ENCODE assay signal across 22 cellular contexts in the genomic region with DNA sequence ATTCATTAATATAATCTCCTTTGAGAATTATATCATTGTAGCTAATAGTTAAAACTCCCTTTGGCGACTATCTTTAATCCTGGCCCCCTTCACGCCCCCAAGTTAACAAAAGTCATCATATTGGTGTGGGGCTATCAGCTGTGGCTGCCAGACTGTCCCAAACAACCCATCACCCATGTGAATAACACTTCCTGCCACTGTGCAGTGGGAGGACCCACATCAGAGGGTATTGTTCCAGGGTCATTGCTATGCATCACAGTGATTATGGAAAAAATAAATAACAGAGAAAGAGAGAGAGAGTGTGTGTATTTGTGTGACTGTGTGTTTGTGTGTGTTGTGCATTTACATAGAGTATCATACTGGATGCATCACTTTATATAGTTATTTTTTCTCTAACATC. TPM values are rescaled to one million over a fixed set of nuclear protein-coding genes. Genes with fewer than 3 reads are reported as not detected.
DNase-seq lines count a peak whose midpoint lies in the region; ATAC-seq and TF ChIP-seq lines count a peak whose summit lies in the region.
"Had no signal": no experiment of that assay in that cellular context is flagged by ENCODE, and none has a peak within 500 bp of the region (broad histone marks: within the 10 kb centered on the region; RNA-seq: fewer than 3 reads in every experiment).

No MANE protein-coding gene starts in this region.

- no peak for DNase-seq in GM23338 (ENCODE audit: low spot score)
- peak; percentile 42 for DNase-seq in dermis blood vessel endothelial cell
- peak; percentile 7 to 65 for DNase-seq in lung microvascular endothelial cell (ENCODE audit: low read depth in 2 of 2)
- DNase-seq in activated effector memory CD4-positive, alpha-beta T cell treated with Interleukin-2 at 50 U/mL for 16 hours: no peak
- no peak for DNase-seq in DMS53 (lab: John Stamatoyannopoulos, UW)
- no peak for DNase-seq in NCI-H2171 (lab: John Stamatoyannopoulos, UW)
- DNase-seq: 8988T; ACHN; BE2C; C1 segment of cervical spinal cord; CD4-positive, alpha-beta memory T cell; CD4-positive, CD25-positive, alpha-beta regulatory T cell; CD8-positive, alpha-beta memory T cell; COR-L47; DMS 273 treated with DMSO at 0.1 percent for 48 hours; DMS153; DMS79 treated with DMSO at 0.1 percent for 48 hours; EL; GDM1 had no signal

- H3K4me3 ChIP-seq in GM23338: no peak overlapping the region
- H3K4me3 ChIP-seq: BLaER1, GM12878 had no signal

- no peak overlapping the region for H2AFZ ChIP-seq in GM23338

- H3K27ac Mint-ChIP-seq in GM23338: peak overlapping the region; percentile 83; the same call in 1 of the 2 replicates
- H3K27ac Mint-ChIP-seq: CD4-positive, alpha-beta memory T cell; CD8-positive, alpha-beta memory T cell had no signal

- H3K4me2 ChIP-seq in GM23338: no peak overlapping the region
- H3K4me2 ChIP-seq: BLaER1 had no signal

- no peak for TF ChIP-seq CTCF in GM23338 (conservative IDR thresholded peaks at IDR 0.05; ENCODE audit: low read depth in 2 of 2)

- no peak overlapping the region for H3K4me3 Mint-ChIP-seq in GM23338
- H3K4me3 Mint-ChIP-seq: CD14-positive monocyte; CD4-positive, alpha-beta memory T cell; CD4-positive, CD25-positive, alpha-beta regulatory T cell; CD8-positive, alpha-beta memory T cell had no signal

- no peaks in the 10 kb centered on the region for H3K79me2 ChIP-seq in GM23338 (replicated peaks; ENCODE audit: insufficient read depth)

- H3F3A ChIP-seq in GM23338 (replicated peaks; ENCODE audit: low read depth): no peaks in the 10 kb centered on the region

- peaks cover 43% of the 10 kb centered on the region for H3K4me1 Mint-ChIP-seq in GM23338
- H3K4me1 Mint-ChIP-seq: CD4-positive, CD25-positive, alpha-beta regulatory T cell had no signal

- no peaks in the 10 kb centered on the region for H3K27me3 ChIP-seq in GM23338 (ENCODE audit: insufficient read depth)
- H3K27me3 ChIP-seq: BE2C, BLaER1 had no signal

- no peaks in the 10 kb centered on the region for H3K36me3 ChIP-seq in GM23338 (ENCODE audit: insufficient read depth)
- H3K36me3 ChIP-seq: BE2C, BLaER1 had no signal

- peaks cover 4% of the 10 kb centered on the region; the same call in 2 of the 3 replicates for H3K36me3 Mint-ChIP-seq in GM23338 (ENCODE audit: low read depth)
- H3K36me3 Mint-ChIP-seq: CD4-positive, alpha-beta memory T cell; CD4-positive, CD25-positive, alpha-beta regulatory T cell; CD8-positive, alpha-beta memory T cell had no signal

- H3K27me3 Mint-ChIP-seq in GM23338 (ENCODE audit: insufficient read depth, low read depth, poor library complexity): no peaks in the 10 kb centered on the region
- H3K27me3 Mint-ChIP-seq: CD4-positive, CD25-positive, alpha-beta regulatory T cell had no signal

- H3K9me2 ChIP-seq in GM23338 (ENCODE audit: insufficient read depth): no peaks in the 10 kb centered on the region

- no peak for ATAC-seq in GM23338
- ATAC-seq: GM12878 had no signal

- no peaks in the 10 kb centered on the region; the same call in 2 of the 3 replicates for H3K9me3 Mint-ChIP-seq in GM23338

- H4K20me1 ChIP-seq in GM23338 (replicated peaks; ENCODE audit: insufficient read depth): no peaks in the 10 kb centered on the region
- H4K20me1 ChIP-seq: BLaER1 had no signal

- peaks cover 27% of the 10 kb centered on the region for H3K4me1 ChIP-seq in GM23338 (ENCODE audit: insufficient read depth)
- H3K4me1 ChIP-seq: BE2C, BLaER1 had no signal

- no peak overlapping the region for H3K27ac ChIP-seq in GM23338 (ENCODE audit: low read depth)
- H3K27ac ChIP-seq: BLaER1 had no signal

TF ChIP-seq in GM23338, 12 proteins besides CTCF, POLR2A, EP300 and RAD21:
- TF ChIP-seq, protein P1, sequence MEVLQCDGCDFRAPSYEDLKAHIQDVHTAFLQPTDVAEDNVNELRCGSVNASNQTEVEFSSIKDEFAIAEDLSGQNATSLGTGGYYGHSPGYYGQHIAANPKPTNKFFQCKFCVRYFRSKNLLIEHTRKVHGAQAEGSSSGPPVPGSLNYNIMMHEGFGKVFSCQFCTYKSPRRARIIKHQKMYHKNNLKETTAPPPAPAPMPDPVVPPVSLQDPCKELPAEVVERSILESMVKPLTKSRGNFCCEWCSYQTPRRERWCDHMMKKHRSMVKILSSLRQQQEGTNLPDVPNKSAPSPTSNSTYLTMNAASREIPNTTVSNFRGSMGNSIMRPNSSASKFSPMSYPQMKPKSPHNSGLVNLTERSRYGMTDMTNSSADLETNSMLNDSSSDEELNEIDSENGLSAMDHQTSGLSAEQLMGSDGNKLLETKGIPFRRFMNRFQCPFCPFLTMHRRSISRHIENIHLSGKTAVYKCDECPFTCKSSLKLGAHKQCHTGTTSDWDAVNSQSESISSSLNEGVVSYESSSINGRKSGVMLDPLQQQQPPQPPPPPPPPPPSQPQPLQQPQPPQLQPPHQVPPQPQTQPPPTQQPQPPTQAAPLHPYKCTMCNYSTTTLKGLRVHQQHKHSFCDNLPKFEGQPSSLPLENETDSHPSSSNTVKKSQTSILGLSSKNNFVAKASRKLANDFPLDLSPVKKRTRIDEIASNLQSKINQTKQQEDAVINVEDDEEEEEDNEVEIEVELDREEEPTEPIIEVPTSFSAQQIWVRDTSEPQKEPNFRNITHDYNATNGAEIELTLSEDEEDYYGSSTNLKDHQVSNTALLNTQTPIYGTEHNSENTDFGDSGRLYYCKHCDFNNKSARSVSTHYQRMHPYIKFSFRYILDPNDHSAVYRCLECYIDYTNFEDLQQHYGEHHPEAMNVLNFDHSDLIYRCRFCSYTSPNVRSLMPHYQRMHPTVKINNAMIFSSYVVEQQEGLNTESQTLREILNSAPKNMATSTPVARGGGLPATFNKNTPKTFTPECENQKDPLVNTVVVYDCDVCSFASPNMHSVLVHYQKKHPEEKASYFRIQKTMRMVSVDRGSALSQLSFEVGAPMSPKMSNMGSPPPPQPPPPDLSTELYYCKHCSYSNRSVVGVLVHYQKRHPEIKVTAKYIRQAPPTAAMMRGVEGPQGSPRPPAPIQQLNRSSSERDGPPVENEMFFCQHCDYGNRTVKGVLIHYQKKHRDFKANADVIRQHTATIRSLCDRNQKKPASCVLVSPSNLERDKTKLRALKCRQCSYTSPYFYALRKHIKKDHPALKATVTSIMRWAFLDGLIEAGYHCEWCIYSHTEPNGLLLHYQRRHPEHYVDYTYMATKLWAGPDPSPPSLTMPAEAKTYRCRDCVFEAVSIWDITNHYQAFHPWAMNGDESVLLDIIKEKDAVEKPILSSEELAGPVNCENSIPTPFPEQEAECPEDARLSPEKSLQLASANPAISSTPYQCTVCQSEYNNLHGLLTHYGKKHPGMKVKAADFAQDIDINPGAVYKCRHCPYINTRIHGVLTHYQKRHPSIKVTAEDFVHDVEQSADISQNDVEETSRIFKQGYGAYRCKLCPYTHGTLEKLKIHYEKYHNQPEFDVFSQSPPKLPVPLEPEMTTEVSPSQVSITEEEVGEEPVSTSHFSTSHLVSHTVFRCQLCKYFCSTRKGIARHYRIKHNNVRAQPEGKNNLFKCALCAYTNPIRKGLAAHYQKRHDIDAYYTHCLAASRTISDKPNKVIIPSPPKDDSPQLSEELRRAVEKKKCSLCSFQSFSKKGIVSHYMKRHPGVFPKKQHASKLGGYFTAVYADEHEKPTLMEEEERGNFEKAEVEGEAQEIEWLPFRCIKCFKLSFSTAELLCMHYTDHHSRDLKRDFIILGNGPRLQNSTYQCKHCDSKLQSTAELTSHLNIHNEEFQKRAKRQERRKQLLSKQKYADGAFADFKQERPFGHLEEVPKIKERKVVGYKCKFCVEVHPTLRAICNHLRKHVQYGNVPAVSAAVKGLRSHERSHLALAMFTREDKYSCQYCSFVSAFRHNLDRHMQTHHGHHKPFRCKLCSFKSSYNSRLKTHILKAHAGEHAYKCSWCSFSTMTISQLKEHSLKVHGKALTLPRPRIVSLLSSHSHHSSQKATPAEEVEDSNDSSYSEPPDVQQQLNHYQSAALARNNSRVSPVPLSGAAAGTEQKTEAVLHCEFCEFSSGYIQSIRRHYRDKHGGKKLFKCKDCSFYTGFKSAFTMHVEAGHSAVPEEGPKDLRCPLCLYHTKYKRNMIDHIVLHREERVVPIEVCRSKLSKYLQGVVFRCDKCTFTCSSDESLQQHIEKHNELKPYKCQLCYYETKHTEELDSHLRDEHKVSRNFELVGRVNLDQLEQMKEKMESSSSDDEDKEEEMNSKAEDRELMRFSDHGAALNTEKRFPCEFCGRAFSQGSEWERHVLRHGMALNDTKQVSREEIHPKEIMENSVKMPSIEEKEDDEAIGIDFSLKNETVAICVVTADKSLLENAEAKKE (CRISPR knock-in tag; IDR thresholded peaks at IDR 0.05): no peak
- TF ChIP-seq ZNF331 (CRISPR knock-in tag; IDR thresholded peaks at IDR 0.05; ENCODE audit: low read depth) (no peak), EZH2 (IDR thresholded peaks at IDR 0.05; ENCODE audit: low read depth, unreplicated experiment) (no peak)
- TF ChIP-seq, protein P2, sequence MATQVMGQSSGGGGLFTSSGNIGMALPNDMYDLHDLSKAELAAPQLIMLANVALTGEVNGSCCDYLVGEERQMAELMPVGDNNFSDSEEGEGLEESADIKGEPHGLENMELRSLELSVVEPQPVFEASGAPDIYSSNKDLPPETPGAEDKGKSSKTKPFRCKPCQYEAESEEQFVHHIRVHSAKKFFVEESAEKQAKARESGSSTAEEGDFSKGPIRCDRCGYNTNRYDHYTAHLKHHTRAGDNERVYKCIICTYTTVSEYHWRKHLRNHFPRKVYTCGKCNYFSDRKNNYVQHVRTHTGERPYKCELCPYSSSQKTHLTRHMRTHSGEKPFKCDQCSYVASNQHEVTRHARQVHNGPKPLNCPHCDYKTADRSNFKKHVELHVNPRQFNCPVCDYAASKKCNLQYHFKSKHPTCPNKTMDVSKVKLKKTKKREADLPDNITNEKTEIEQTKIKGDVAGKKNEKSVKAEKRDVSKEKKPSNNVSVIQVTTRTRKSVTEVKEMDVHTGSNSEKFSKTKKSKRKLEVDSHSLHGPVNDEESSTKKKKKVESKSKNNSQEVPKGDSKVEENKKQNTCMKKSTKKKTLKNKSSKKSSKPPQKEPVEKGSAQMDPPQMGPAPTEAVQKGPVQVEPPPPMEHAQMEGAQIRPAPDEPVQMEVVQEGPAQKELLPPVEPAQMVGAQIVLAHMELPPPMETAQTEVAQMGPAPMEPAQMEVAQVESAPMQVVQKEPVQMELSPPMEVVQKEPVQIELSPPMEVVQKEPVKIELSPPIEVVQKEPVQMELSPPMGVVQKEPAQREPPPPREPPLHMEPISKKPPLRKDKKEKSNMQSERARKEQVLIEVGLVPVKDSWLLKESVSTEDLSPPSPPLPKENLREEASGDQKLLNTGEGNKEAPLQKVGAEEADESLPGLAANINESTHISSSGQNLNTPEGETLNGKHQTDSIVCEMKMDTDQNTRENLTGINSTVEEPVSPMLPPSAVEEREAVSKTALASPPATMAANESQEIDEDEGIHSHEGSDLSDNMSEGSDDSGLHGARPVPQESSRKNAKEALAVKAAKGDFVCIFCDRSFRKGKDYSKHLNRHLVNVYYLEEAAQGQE (IDR thresholded peaks at IDR 0.05; ENCODE audit: unreplicated experiment): no peak

RNA-seq across cellular contexts. Expression of a gene that starts 39.3 kb away (rescaled TPM):
- 4.7 and 5.5 TPM in 2 replicates for total RNA-seq in GM23338 (2014; rRNA removed; shearing (Covaris generic))
- polyA plus RNA-seq in GM23338 (2016; fragmentation: Nextera tagmentation; extraction: Ambion mirVana): 3.8 and 4.4 TPM in 2 replicates
- total RNA-seq in dermis blood vessel endothelial cell (1.5 TPM in 2 replicates), lung microvascular endothelial cell (0.60 and 2.6 TPM in 2 replicates)

Comparison
In these comparisons a context has a peak if more than half of its experiments do, and no peak if none do; other contexts are left out.
1. DNase-seq: peak in dermis blood vessel endothelial cell (single experiment) and lung microvascular endothelial cell (2 of 2); none in GM23338 (single experiment), activated effector memory CD4-positive, alpha-beta T cell treated with Interleukin-2 at 50 U/mL for 16 hours (single experiment), DMS53 (single experiment) and NCI-H2171 (single experiment).